In the genomic region with DNA sequence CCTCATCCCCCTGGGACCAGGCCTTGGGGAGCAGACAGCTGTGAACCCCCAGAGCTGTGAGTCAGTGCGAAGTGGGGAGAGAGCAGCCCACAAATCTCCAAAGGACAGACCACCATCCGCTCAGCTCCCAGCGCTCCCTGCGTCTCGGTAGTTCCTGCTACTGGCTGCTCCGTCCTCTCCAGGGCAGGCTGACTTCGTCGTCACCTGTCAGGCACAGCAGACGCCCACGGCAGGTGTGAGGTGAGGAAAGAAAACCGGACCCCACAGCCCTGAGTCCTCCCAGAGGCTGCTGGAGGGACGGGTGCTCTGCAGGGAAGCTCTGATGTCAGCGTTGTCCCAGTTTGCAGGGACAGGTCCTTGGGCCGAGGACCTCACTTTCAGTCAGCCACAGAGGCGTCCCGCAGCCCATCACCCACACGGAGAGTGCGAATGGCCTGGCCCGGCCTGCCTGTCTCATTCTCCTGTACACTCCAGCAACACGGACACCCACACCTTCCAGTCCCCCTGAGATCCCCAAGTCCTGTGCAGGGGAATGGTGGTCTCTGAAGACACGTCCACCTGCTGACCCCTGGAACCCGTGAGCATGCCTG, we compare ENCODE assay signal across 10 cellular contexts.
A peak's percentile ranks its signal among the peaks of the same experiment; 100 is the strongest.
DNase-seq lines count a peak whose midpoint lies in the region; ATAC-seq and TF ChIP-seq lines count a peak whose summit lies in the region.
"Had no signal": no experiment of that assay in that cellular context is flagged by ENCODE, and none has a peak within 500 bp of the region (broad histone marks: within the 10 kb centered on the region; RNA-seq: fewer than 3 reads in every experiment).

No MANE protein-coding gene starts in this region.

- H3K27ac ChIP-seq in RWPE2 (ENCODE audit: poor library complexity, severe bottlenecking) (no peak overlapping the region), rectal smooth muscle tissue (ENCODE audit: low read depth, low read length) (no peak overlapping the region)
- H3K27ac ChIP-seq: breast epithelium had no signal

- no peak overlapping the region for H3K4me3 ChIP-seq in RWPE2 (ENCODE audit: severe bottlenecking)
- peak overlapping the region; percentile 39 for H3K4me3 ChIP-seq in fibroblast of pulmonary artery (replicated peaks; ENCODE audit: low read depth, low read length)
- H3K4me3 ChIP-seq in rectal smooth muscle tissue (ENCODE audit: low read length): peak overlapping the region; percentile 2

- DNase-seq in T-helper 2 cell treated with Interferon-gamma antibody and Interleukin-4, amounts not matched to agents 5 μg/mL and 100 μg/mL, for 36 hours (ENCODE audit: low spot score): no peak
- DNase-seq in T-helper 2 cell: no peak
- peak; percentile 38 for DNase-seq in RWPE2 (ENCODE audit: low spot score)
- no peak for DNase-seq in fibroblast of pulmonary artery (ENCODE audit: low read depth)
- no peak for DNase-seq in left lobe of liver (ENCODE audit: low spot score)
- no peak for DNase-seq in NCI-H748 (lab: John Stamatoyannopoulos, UW; ENCODE audit: unreplicated experiment)
- DNase-seq: NCI-H1930 had no signal

- no peaks in the 10 kb centered on the region for H3K36me3 Mint-ChIP-seq in T-helper 2 cell treated with Interferon-gamma antibody and Interleukin-4, amounts not matched to agents 5 μg/mL and 100 μg/mL, for 36 hours (ENCODE audit: low read depth)

- H3K27me3 Mint-ChIP-seq in T-helper 2 cell treated with Interferon-gamma antibody and Interleukin-4, amounts not matched to agents 5 μg/mL and 100 μg/mL, for 36 hours (ENCODE audit: low read depth): no peaks in the 10 kb centered on the region

- peaks cover 16% of the 10 kb centered on the region for H3K4me1 Mint-ChIP-seq in T-helper 2 cell treated with Interferon-gamma antibody and Interleukin-4, amounts not matched to agents 5 μg/mL and 100 μg/mL, for 36 hours (ENCODE audit: low read depth)

- H3K9me3 Mint-ChIP-seq in T-helper 2 cell treated with Interferon-gamma antibody and Interleukin-4, amounts not matched to agents 5 μg/mL and 100 μg/mL, for 36 hours: no peaks in the 10 kb centered on the region

- H3K9me3 ChIP-seq in RWPE2 (ENCODE audit: severe bottlenecking): no peaks in the 10 kb centered on the region
- H3K9me3 ChIP-seq: breast epithelium had no signal

- TF ChIP-seq CTCF in RWPE2 (IDR thresholded peaks at IDR 0.05; ENCODE audit: poor library complexity, severe bottlenecking) (no peak), fibroblast of pulmonary artery (IDR thresholded peaks at IDR 0.05; ENCODE audit: low read length, missing control alignments) (no peak)

- no peaks in the 10 kb centered on the region for H3K4me1 ChIP-seq in RWPE2 (ENCODE audit: insufficient read depth, poor library complexity, severe bottlenecking)
- H3K4me1 ChIP-seq in rectal smooth muscle tissue (ENCODE audit: control insufficient read depth, insufficient read depth, low read length): no peaks in the 10 kb centered on the region
- H3K4me1 ChIP-seq: breast epithelium had no signal

- H3K9ac ChIP-seq in rectal smooth muscle tissue (ENCODE audit: low read length): no peak overlapping the region

- H3K4me3 Mint-ChIP-seq in T-helper 2 cell treated with Interferon-gamma antibody and Interleukin-4, amounts not matched to agents 5 μg/mL and 100 μg/mL, for 36 hours: peak overlapping the region; percentile 76

- H3K27ac Mint-ChIP-seq in T-helper 2 cell treated with Interferon-gamma antibody and Interleukin-4, amounts not matched to agents 5 μg/mL and 100 μg/mL, for 36 hours: peak overlapping the region; percentile 20

- no peak for ATAC-seq in RWPE2 (ENCODE audit: low read depth)
- no peak for ATAC-seq in left lobe of liver
- no peak for ATAC-seq in GM18511 (IDR thresholded peaks at IDR 0.05; ENCODE audit: unreplicated experiment)

- H3K36me3 ChIP-seq in RWPE2 (ENCODE audit: low read depth): no peaks in the 10 kb centered on the region
- no peaks in the 10 kb centered on the region for H3K36me3 ChIP-seq in rectal smooth muscle tissue (ENCODE audit: control insufficient read depth, insufficient read depth, low read length)
- H3K36me3 ChIP-seq: breast epithelium had no signal

- H3K27me3 ChIP-seq in RWPE2 (ENCODE audit: insufficient read depth, poor library complexity, severe bottlenecking) (no peaks in the 10 kb centered on the region), rectal smooth muscle tissue (ENCODE audit: control insufficient read depth, insufficient read depth, low read length) (no peaks in the 10 kb centered on the region)
- H3K27me3 ChIP-seq: breast epithelium had no signal
